In the genomic region with DNA sequence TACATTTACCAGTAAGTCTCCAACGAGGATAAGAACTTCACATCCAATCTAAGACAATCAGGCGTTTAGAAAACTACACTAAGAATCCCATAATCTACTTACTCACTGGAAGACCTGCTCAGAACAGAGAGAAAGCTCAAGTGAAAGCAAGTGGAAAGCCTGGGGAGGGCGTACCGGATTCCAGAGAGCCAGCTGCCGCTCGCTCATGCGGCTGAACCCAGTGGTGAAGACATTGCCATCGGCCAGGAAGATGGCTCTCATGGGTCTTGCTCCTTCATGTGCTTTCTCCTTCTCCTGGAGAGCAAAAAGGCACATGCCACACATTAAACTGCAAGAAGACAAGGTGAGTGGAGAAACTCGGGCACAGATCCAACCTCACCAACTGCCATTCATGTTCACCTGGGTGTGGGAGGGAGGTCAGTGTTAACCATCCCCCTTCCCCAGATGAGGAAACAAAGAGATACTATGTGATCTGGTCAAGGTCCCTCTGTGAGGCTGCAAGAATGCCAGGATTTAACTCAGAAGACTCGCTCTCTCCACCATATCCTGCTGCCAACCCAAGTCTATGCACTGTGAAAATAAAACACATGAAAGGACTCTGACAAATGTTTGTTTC, we compare ENCODE assay signal across 22 cellular contexts. TPM values are rescaled to one million over a fixed set of nuclear protein-coding genes. Genes with fewer than 3 reads are reported as not detected.
DNase-seq lines count a peak whose midpoint lies in the region; ATAC-seq and TF ChIP-seq lines count a peak whose summit lies in the region.
"Had no signal": no experiment of that assay in that cellular context is flagged by ENCODE, and none has a peak within 500 bp of the region (broad histone marks: within the 10 kb centered on the region; RNA-seq: fewer than 3 reads in every experiment).

No MANE protein-coding gene starts in this region.

- DNase-seq in IMR-90 (no peak), mucosa of gallbladder (ENCODE audit: low spot score) (peak; percentile 42)
- no peak for DNase-seq in activated naive CD4-positive, alpha-beta T cell treated with Interleukin-2 at 50 U/mL for 16 hours
- DNase-seq in activated effector memory CD4-positive, alpha-beta T cell treated with anti-CD3 and anti-CD28 coated beads, Interleukin-2, amount 50 U/mL, for 16 hours: no peak
- DNase-seq: activated CD4-positive, alpha-beta memory T cell treated with anti-CD3 and anti-CD28 coated beads, Interleukin-2, amount 10 ng/mL, durations not matched to agents 7 days and 5 days; activated CD4-positive, CD25-positive, alpha-beta regulatory T cell; activated gamma-delta T cell treated with Interleukin-2 at 50 U/mL for 16 hours; activated T-cell treated with anti-CD3 and anti-CD28 coated beads for 4 hours; CD4-positive, CD25-positive, alpha-beta regulatory T cell; foreskin keratinocyte; Kasumi-1; NCI-H1092; NCI-H510A treated with DMSO at 0.1 percent for 48 hours; right cardiac atrium; stimulated activated CD4-positive, alpha-beta T cell treated with anti-CD3 and anti-CD28 coated beads, Interleukin-15, amount 100 ng/mL, for 24 hours; T1000 had no signal

- no peak overlapping the region for H4K91ac ChIP-seq in IMR-90 (ENCODE audit: insufficient read depth, low read depth, low read length)

- H3K4me1 ChIP-seq in IMR-90 (ENCODE audit: control insufficient read depth, insufficient read depth, low read length): peaks cover 11% of the 10 kb centered on the region
- H3K4me1 ChIP-seq in stomach smooth muscle (ENCODE audit: control insufficient read depth, insufficient read depth, low read length): peaks cover 21% of the 10 kb centered on the region

- peak overlapping the region in 3 of 5 experiments; percentile 24 to 57 (median 34) for H3K27ac Mint-ChIP-seq in brain
- H3K27ac Mint-ChIP-seq: activated CD4-positive, alpha-beta memory T cell treated with anti-CD3 and anti-CD28 coated beads, Interleukin-2, amount 10 ng/mL, durations not matched to agents 7 days and 5 days had no signal

- peaks cover 75% of the 10 kb centered on the region for H3K36me3 Mint-ChIP-seq in brain

- no peak overlapping the region for H3K4me3 Mint-ChIP-seq in brain
- H3K4me3 Mint-ChIP-seq: activated CD4-positive, alpha-beta memory T cell treated with anti-CD3 and anti-CD28 coated beads, Interleukin-2, amount 10 ng/mL, durations not matched to agents 7 days and 5 days; CD4-positive, CD25-positive, alpha-beta regulatory T cell had no signal

- H3K4me2 ChIP-seq in IMR-90 (ENCODE audit: low read depth, low read length): no peak overlapping the region

- no peak overlapping the region for H3K14ac ChIP-seq in IMR-90 (replicated peaks; ENCODE audit: low read depth, low read length)

- no peak overlapping the region for H2AK5ac ChIP-seq in IMR-90 (ENCODE audit: low read depth, low read length)

- H2BK15ac ChIP-seq in IMR-90 (ENCODE audit: low read depth, low read length): no peak overlapping the region

- H3K36me3 ChIP-seq in IMR-90 (ENCODE audit: control insufficient read depth, insufficient read depth, low read length) (peaks cover 43% of the 10 kb centered on the region), stomach smooth muscle (ENCODE audit: control insufficient read depth in 2 of 2, insufficient read depth in 2 of 2, low read length in 2 of 2) (peaks cover 29 to 38% of the 10 kb centered on the region in 2 donors)

- no peak for ATAC-seq in IMR-90 (ENCODE audit: low read depth)
- no peak for ATAC-seq in GM21528 (IDR thresholded peaks at IDR 0.05; ENCODE audit: low FRiP score, unreplicated experiment)
- ATAC-seq: foreskin keratinocyte, right cardiac atrium had no signal

- dilution Hi-C loops in IMR-90 (cut with HindIII; ENCODE audit: low sequenced_read_pairs, unreplicated experiment): no loop called here

- no peak overlapping the region for H4K8ac ChIP-seq in IMR-90 (ENCODE audit: low read depth in 2 of 2, low read length in 2 of 2)

- in situ Hi-C loops in IMR-90 (cut with MboI; ENCODE audit: low sequenced_read_pairs): no loop called here

- H2AFZ ChIP-seq in IMR-90 (replicated peaks; ENCODE audit: low read length, poor library complexity): no peak overlapping the region

- no peak overlapping the region for H4K5ac ChIP-seq in IMR-90 (ENCODE audit: low read depth, low read length)

- TF ChIP-seq POLR2A in IMR-90 (IDR thresholded peaks at IDR 0.05; ENCODE audit: low read depth, low read length): no peak

- H3K9me1 ChIP-seq in IMR-90 (ENCODE audit: insufficient read depth, low read length): peaks cover 22% of the 10 kb centered on the region

- H3K4me1 Mint-ChIP-seq in brain: peaks cover 12% of the 10 kb centered on the region
- H3K4me1 Mint-ChIP-seq: activated CD4-positive, alpha-beta memory T cell treated with anti-CD3 and anti-CD28 coated beads, Interleukin-2, amount 10 ng/mL, durations not matched to agents 7 days and 5 days had no signal

- H3K4me3 ChIP-seq in IMR-90 (ENCODE audit: insufficient read depth, low read depth, low read length) (no peak overlapping the region), stomach smooth muscle (ENCODE audit: low read length in 2 of 2) (no peak overlapping the region)

- 100% methylated on average over 1 of the region's 10 CpGs; no CpG with 5 or more reads in 1 of the 2 experiments for WGBS in IMR-90 (ENCODE audit: extremely low coverage in 2 of 2, insufficient read length in 1 of 2), 2 experiments

- peaks cover 33 to 56% of the 10 kb centered on the region in 2 experiments for H3K79me1 ChIP-seq in IMR-90 (ENCODE audit: low read depth in 1 of 2, low read length in 2 of 2)

- POLR2A ChIA-PET in IMR-90 (lab: Charles Lee; ENCODE audit: unreplicated experiment): no interaction called here

- H3K9ac ChIP-seq in IMR-90 (ENCODE audit: low read depth, low read length) (no peak overlapping the region), stomach smooth muscle (ENCODE audit: low read length in 2 of 2) (no peak overlapping the region)

- no peaks in the 10 kb centered on the region for H3K27me3 Mint-ChIP-seq in brain
- H3K27me3 Mint-ChIP-seq: activated CD4-positive, alpha-beta memory T cell treated with anti-CD3 and anti-CD28 coated beads, Interleukin-2, amount 10 ng/mL, durations not matched to agents 7 days and 5 days; CD4-positive, CD25-positive, alpha-beta regulatory T cell had no signal

- no peak overlapping the region for H3K56ac ChIP-seq in IMR-90 (ENCODE audit: extremely low read depth, insufficient read depth, low read length)

- H3K27ac ChIP-seq in IMR-90 (ENCODE audit: insufficient read depth, low read length) (peak overlapping the region; percentile 7; the same call in 1 of the 2 replicates), stomach smooth muscle (ENCODE audit: low read length) (peak overlapping the region; percentile 24)
- H3K27ac ChIP-seq: epithelial cell of prostate, foreskin keratinocyte had no signal

- no peaks in the 10 kb centered on the region for H3K9me3 Mint-ChIP-seq in brain
- H3K9me3 Mint-ChIP-seq: activated CD4-positive, alpha-beta memory T cell treated with anti-CD3 and anti-CD28 coated beads, Interleukin-2, amount 10 ng/mL, durations not matched to agents 7 days and 5 days; CD4-positive, CD25-positive, alpha-beta regulatory T cell had no signal

- peaks cover 49% of the 10 kb centered on the region for H4K20me1 ChIP-seq in IMR-90 (ENCODE audit: insufficient read depth, low read length)

- H2BK120ac ChIP-seq in IMR-90 (ENCODE audit: low read depth, low read length): no peak overlapping the region

- H3K18ac ChIP-seq in IMR-90 (ENCODE audit: low read depth, low read length): no peak overlapping the region

- BruUV-seq in IMR-90 (replicated peaks; lab: Mats Ljungman, UMichigan): no TSS peak

- intact Hi-C loops in IMR-90 (cut with micrococcal nuclease): no loop called here

- CTCF ChIA-PET in IMR-90 (lab: Yijun Ruan, JAX): no interaction called here

- no peaks in the 10 kb centered on the region for H3K9me3 ChIP-seq in IMR-90 (ENCODE audit: control insufficient read depth, insufficient read depth, low read length)
- H3K9me3 ChIP-seq in stomach smooth muscle (ENCODE audit: control insufficient read depth in 2 of 2, low read length in 2 of 2): no peaks in the 10 kb centered on the region

- H2AK9ac ChIP-seq in IMR-90 (replicated peaks; ENCODE audit: low read depth, low read length, poor library complexity): no peak overlapping the region

- peak overlapping the region; percentile 2 for H2BK5ac ChIP-seq in IMR-90 (ENCODE audit: low read depth, low read length, poor library complexity, severe bottlenecking)

- H2BK20ac ChIP-seq in IMR-90 (ENCODE audit: low read depth, low read length): no peak overlapping the region

- no peak overlapping the region for H3K23ac ChIP-seq in IMR-90 (ENCODE audit: low read depth, low read length)

- no peak for TF ChIP-seq CTCF in IMR-90 (conservative IDR thresholded peaks at IDR 0.05; ENCODE audit: low read depth, low read length)
- TF ChIP-seq CTCF in brain (conservative IDR thresholded peaks at IDR 0.05): no peak

- no peak overlapping the region for H3K4ac ChIP-seq in IMR-90 (ENCODE audit: low read depth, low read length)

- no peak for TF ChIP-seq RAD21 in IMR-90 (IDR thresholded peaks at IDR 0.05; ENCODE audit: low read length)

- H3K27me3 ChIP-seq in IMR-90 (ENCODE audit: control insufficient read depth, insufficient read depth, low read length) (no peaks in the 10 kb centered on the region), stomach smooth muscle (ENCODE audit: control insufficient read depth in 1 of 2, insufficient read depth in 2 of 2, low read length in 2 of 2) (no peaks in the 10 kb centered on the region)
- H3K27me3 ChIP-seq: foreskin keratinocyte had no signal

TF ChIP-seq in IMR-90, 13 proteins besides CTCF, POLR2A, EP300 and RAD21 (continues in another document):
- TF ChIP-seq CHD1 (IDR thresholded peaks at IDR 0.05; ENCODE audit: low read depth, low read length) (no peak), FOS (IDR thresholded peaks at IDR 0.05; ENCODE audit: low read depth, low read length) (no peak)
- TF ChIP-seq, protein P1, sequence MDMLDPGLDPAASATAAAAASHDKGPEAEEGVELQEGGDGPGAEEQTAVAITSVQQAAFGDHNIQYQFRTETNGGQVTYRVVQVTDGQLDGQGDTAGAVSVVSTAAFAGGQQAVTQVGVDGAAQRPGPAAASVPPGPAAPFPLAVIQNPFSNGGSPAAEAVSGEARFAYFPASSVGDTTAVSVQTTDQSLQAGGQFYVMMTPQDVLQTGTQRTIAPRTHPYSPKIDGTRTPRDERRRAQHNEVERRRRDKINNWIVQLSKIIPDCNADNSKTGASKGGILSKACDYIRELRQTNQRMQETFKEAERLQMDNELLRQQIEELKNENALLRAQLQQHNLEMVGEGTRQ (IDR thresholded peaks at IDR 0.05; ENCODE audit: low read depth, low read length): no peak

RNA-seq across cellular contexts. Expression of a gene that starts 23.5 kb away (rescaled TPM):
- total RNA-seq in IMR-90 (2012; rRNA removed) (2.8 and 3.2 TPM in 2 replicates), mucosa of gallbladder (22.4 TPM)
- polyA plus RNA-seq in IMR-90 (2012; rRNA removed) (10.8 and 13.9 TPM in 2 replicates), brain (ENCODE audit: insufficient read depth, low read depth, low replicate concordance) (8.1 TPM)
- 7.9 and 13.9 TPM in 2 replicates for polyA plus RNA-seq in IMR-90 (2012; cell fraction: cytosol; rRNA removed)
- 29.8 and 69.7 TPM in 2 replicates for polyA plus RNA-seq in IMR-90 (2012; cell fraction: nucleus; rRNA removed; ENCODE audit: low replicate concordance)

RNA-seq across cellular contexts. Expression of a gene that starts 59.4 kb away (rescaled TPM):
- total RNA-seq in IMR-90 (2012; rRNA removed) (6.7 and 8.1 TPM in 2 replicates), mucosa of gallbladder (10.6 TPM)
- polyA plus RNA-seq in IMR-90 (2012; rRNA removed) (8.4 and 9.2 TPM in 2 replicates), brain (ENCODE audit: insufficient read depth, low read depth, low replicate concordance) (4.6 TPM)
- polyA plus RNA-seq in IMR-90 (2012; cell fraction: cytosol; rRNA removed): 9.3 and 21.4 TPM in 2 replicates
- polyA plus RNA-seq in IMR-90 (2012; cell fraction: nucleus; rRNA removed; ENCODE audit: low replicate concordance): 4.5 and 5.0 TPM in 2 replicates
- total RNA-seq: dermis microvascular lymphatic vessel endothelial cell, foreskin keratinocyte, kidney epithelial cell had no signal
